ENCODE assay signal across 34 cellular contexts in genomic region chr7:26535483-26536069, GRCh38.
DNase-seq lines count a peak whose midpoint lies in the region; ATAC-seq, FAIRE-seq and TF ChIP-seq lines count a peak whose summit lies in the region.
"Had no signal": no experiment of that assay in that cellular context is flagged by ENCODE, and none has a peak within 500 bp of the region (broad histone marks: within the 10 kb centered on the region; RNA-seq: fewer than 3 reads in every experiment).

No MANE protein-coding gene starts in this region.

- no peak for TF ChIP-seq EP300 in A549 (IDR thresholded peaks at IDR 0.05)

- TF ChIP-seq POLR2A in A549 (IDR thresholded peaks at IDR 0.05; ENCODE audit: low read length) = no peak
- TF ChIP-seq POLR2A in GM12891 (IDR thresholded peaks at IDR 0.05; ENCODE audit: low read depth, low read length) = no peak

- no peaks in the 10 kb centered on the region for H3K36me3 Mint-ChIP-seq in mesothelial cell of epicardium
- no peaks in the 10 kb centered on the region for H3K36me3 Mint-ChIP-seq in activated T-helper 17 cell treated with anti-CD3 and anti-CD28 coated beads, Interleukin-2, amount 50 U/mL, for 72 hours (ENCODE audit: low read depth)
- H3K36me3 Mint-ChIP-seq in activated CD4-positive, alpha-beta T cell treated with anti-CD3 and anti-CD28 coated beads, Interleukin-2, amount 10 ng/mL, durations not matched to agents 24 days and 14 days (ENCODE audit: low read depth) = no peaks in the 10 kb centered on the region
- H3K36me3 Mint-ChIP-seq: activated naive CD8-positive, alpha-beta T cell treated with anti-CD3 and anti-CD28 coated beads for 36 hours; CD4-positive, CD25-positive, alpha-beta regulatory T cell had no signal

- CTCF ChIA-PET in A549 (lab: Yijun Ruan, JAX) = interaction anchor here (1.3 kb wide), 1 partner anchor 132 kb away, joined by 3 read pairs; no protein-coding TSS in a partner anchor

- no peak for FAIRE-seq in A549 (lab: Jason Lieb, UNC)
- no peak for FAIRE-seq in GM12891 (lab: Jason Lieb, UNC)
- FAIRE-seq: G401.6, HepG2 had no signal

- TF ChIP-seq CTCF in A549 (IDR thresholded peaks at IDR 0.05) (no peak), mesothelial cell of epicardium (IDR thresholded peaks at IDR 0.05; ENCODE audit: unreplicated experiment) (no peak)

- peak overlapping the region; percentile 6 for H3K27ac Mint-ChIP-seq in mesothelial cell of epicardium
- H3K27ac Mint-ChIP-seq in activated T-helper 17 cell treated with anti-CD3 and anti-CD28 coated beads, Interleukin-2, amount 50 U/mL, for 72 hours = no peak overlapping the region
- no peak overlapping the region for H3K27ac Mint-ChIP-seq in activated CD4-positive, alpha-beta T cell treated with anti-CD3 and anti-CD28 coated beads, Interleukin-2, amount 10 ng/mL, durations not matched to agents 24 days and 14 days
- H3K27ac Mint-ChIP-seq: activated CD8-positive, alpha-beta T cell treated with anti-CD3 and anti-CD28 coated beads, Interleukin-2, amount 10 ng/mL, durations not matched to agents 7 days and 5 days; activated naive CD8-positive, alpha-beta T cell treated with anti-CD3 and anti-CD28 coated beads for 36 hours; CD4-positive, CD25-positive, alpha-beta regulatory T cell; effector memory CD8-positive, alpha-beta T cell; GM23338; T-helper 17 cell had no signal

- ATAC-seq in A549 = no peak
- no peak for ATAC-seq in activated T-helper 17 cell treated with anti-CD3 and anti-CD28 coated beads, Interleukin-2, amount 50 U/mL, for 72 hours (replicated peaks)
- ATAC-seq: activated CD8-positive, alpha-beta T cell treated with anti-CD3 and anti-CD28 coated beads, Interleukin-2, amount 10 ng/mL, durations not matched to agents 7 days and 5 days; effector memory CD8-positive, alpha-beta T cell; GM23338; heart right ventricle; HepG2; T-helper 17 cell had no signal

- H3K4me1 Mint-ChIP-seq in mesothelial cell of epicardium = peaks cover 73% of the 10 kb centered on the region
- H3K4me1 Mint-ChIP-seq in activated T-helper 17 cell treated with anti-CD3 and anti-CD28 coated beads, Interleukin-2, amount 50 U/mL, for 72 hours = no peaks in the 10 kb centered on the region
- no peaks in the 10 kb centered on the region for H3K4me1 Mint-ChIP-seq in activated CD4-positive, alpha-beta T cell treated with anti-CD3 and anti-CD28 coated beads, Interleukin-2, amount 10 ng/mL, durations not matched to agents 24 days and 14 days
- H3K4me1 Mint-ChIP-seq: activated naive CD8-positive, alpha-beta T cell treated with anti-CD3 and anti-CD28 coated beads for 36 hours; CD4-positive, CD25-positive, alpha-beta regulatory T cell; GM23338 had no signal

- H3K9me3 ChIP-seq in A549 = no peaks in the 10 kb centered on the region
- H3K9me3 ChIP-seq: ascending aorta, heart right ventricle, prostate gland had no signal

- H3K4me3 ChIP-seq in A549 = no peak overlapping the region
- H3K4me3 ChIP-seq: ascending aorta, GM23338, heart right ventricle, lung, prostate gland, SK-N-MC had no signal

- no peak overlapping the region for H3K4me2 ChIP-seq in A549
- H3K4me2 ChIP-seq: GM23338 had no signal

- WGBS in A549 (ENCODE audit: missing lambda C conversion rate) = 62% methylated on average over 3 of the region's 3 CpGs

- intact Hi-C loops in activated CD4-positive, alpha-beta T cell treated with anti-CD3 and anti-CD28 coated beads, Interleukin-2, amount 10 ng/mL, durations not matched to agents 24 days and 14 days (cut with micrococcal nuclease) = no loop called here

- H3K27ac ChIP-seq in A549 = no peak overlapping the region
- H3K27ac ChIP-seq: ascending aorta, heart right ventricle, prostate gland, RWPE1, SK-N-MC had no signal

- H3K4me3 Mint-ChIP-seq in mesothelial cell of epicardium = no peak overlapping the region
- no peak overlapping the region for H3K4me3 Mint-ChIP-seq in activated T-helper 17 cell treated with anti-CD3 and anti-CD28 coated beads, Interleukin-2, amount 50 U/mL, for 72 hours
- H3K4me3 Mint-ChIP-seq in activated CD4-positive, alpha-beta T cell treated with anti-CD3 and anti-CD28 coated beads, Interleukin-2, amount 10 ng/mL, durations not matched to agents 24 days and 14 days = no peak overlapping the region
- H3K4me3 Mint-ChIP-seq: activated CD8-positive, alpha-beta T cell treated with anti-CD3 and anti-CD28 coated beads, Interleukin-2, amount 10 ng/mL, durations not matched to agents 7 days and 5 days; activated naive CD8-positive, alpha-beta T cell treated with anti-CD3 and anti-CD28 coated beads for 36 hours; CD4-positive, CD25-positive, alpha-beta regulatory T cell; effector memory CD8-positive, alpha-beta T cell; GM23338; T-helper 17 cell had no signal

- peaks cover 4% of the 10 kb centered on the region for H3K27me3 Mint-ChIP-seq in mesothelial cell of epicardium (ENCODE audit: low read depth)
- H3K27me3 Mint-ChIP-seq in activated T-helper 17 cell treated with anti-CD3 and anti-CD28 coated beads, Interleukin-2, amount 50 U/mL, for 72 hours = peaks cover 63% of the 10 kb centered on the region
- peaks cover 60% of the 10 kb centered on the region for H3K27me3 Mint-ChIP-seq in activated CD4-positive, alpha-beta T cell treated with anti-CD3 and anti-CD28 coated beads, Interleukin-2, amount 10 ng/mL, durations not matched to agents 24 days and 14 days

- POLR2A ChIA-PET in A549 (lab: Yijun Ruan, JAX) = no interaction called here

- no peak for TF ChIP-seq RAD21 in A549 (conservative IDR thresholded peaks at IDR 0.05 in 1 of 2, IDR thresholded peaks at IDR 0.05 in 1 of 2)

- no peaks in the 10 kb centered on the region for H3K9me3 Mint-ChIP-seq in mesothelial cell of epicardium
- no peaks in the 10 kb centered on the region for H3K9me3 Mint-ChIP-seq in activated T-helper 17 cell treated with anti-CD3 and anti-CD28 coated beads, Interleukin-2, amount 50 U/mL, for 72 hours
- no peaks in the 10 kb centered on the region for H3K9me3 Mint-ChIP-seq in activated CD4-positive, alpha-beta T cell treated with anti-CD3 and anti-CD28 coated beads, Interleukin-2, amount 10 ng/mL, durations not matched to agents 24 days and 14 days
- H3K9me3 Mint-ChIP-seq: activated naive CD8-positive, alpha-beta T cell treated with anti-CD3 and anti-CD28 coated beads for 36 hours; CD4-positive, CD25-positive, alpha-beta regulatory T cell; effector memory CD8-positive, alpha-beta T cell; GM23338 had no signal

- no peaks in the 10 kb centered on the region for H3K4me1 ChIP-seq in A549
- H3K4me1 ChIP-seq: ascending aorta, heart right ventricle had no signal

- peak; percentile 27 for DNase-seq in DMS79 treated with DMSO at 0.1 percent for 48 hours (lab: John Stamatoyannopoulos, UW)
- DNase-seq in DMS79 (lab: John Stamatoyannopoulos, UW) = no peak
- no peak for DNase-seq in A549 (ENCODE audit: low read depth in 1 of 2, low spot score in 1 of 2)
- peak; percentile 92 for DNase-seq in NCI-H82 (lab: John Stamatoyannopoulos, UW)
- DNase-seq in mesothelial cell of epicardium (ENCODE audit: low spot score in 2 of 2, unreplicated experiment in 2 of 2) = no peak
- no peak for DNase-seq in activated CD4-positive, alpha-beta T cell treated with anti-CD3 and anti-CD28 coated beads, Interleukin-2, amount 10 ng/mL, durations not matched to agents 24 days and 14 days
- no peak for DNase-seq in GM12891 (ENCODE audit: insufficient read length, low spot score)
- DNase-seq: 8988T; activated CD4-positive, alpha-beta T cell treated with anti-CD3 and anti-CD28 coated beads for 1 hour; activated CD8-positive, alpha-beta T cell treated with anti-CD3 and anti-CD28 coated beads, Interleukin-2, amount 10 ng/mL, durations not matched to agents 7 days and 5 days; activated effector memory CD4-positive, alpha-beta T cell treated with anti-CD3 and anti-CD28 coated beads, Interleukin-2, amount 50 U/mL, for 16 hours; activated naive CD8-positive, alpha-beta T cell treated with anti-CD3 and anti-CD28 coated beads for 36 hours; activated T-cell treated with anti-CD3 and anti-CD28 coated beads for 4 hours; CD4-positive, CD25-positive, alpha-beta regulatory T cell; cortex of kidney; DMS 273 treated with DMSO at 0.1 percent for 48 hours; effector memory CD8-positive, alpha-beta T cell; foreskin fibroblast; heart right ventricle; Kasumi-1; kidney glomerular epithelial cell; MV-4-11; stimulated activated CD4-positive, alpha-beta T cell treated with anti-CD3 and anti-CD28 coated beads, Interleukin-15, amount 100 ng/mL, for 24 hours; stimulated activated naive CD4-positive, alpha-beta T cell treated with Interleukin-2 at 50 U/mL for 16 hours; T-helper 17 cell had no signal

TF ChIP-seq in A549, 52 proteins besides CTCF, POLR2A, EP300 and RAD21:
- TF ChIP-seq CBX8 (IDR thresholded peaks at IDR 0.05) = peak; percentile 20; the same call in 1 of the 2 replicates
- TF ChIP-seq SMC3 (IDR thresholded peaks at IDR 0.05) = no peak

TF ChIP-seq in GM12891, 5 proteins besides CTCF, POLR2A, EP300 and RAD21:
- TF ChIP-seq TAF1 (IDR thresholded peaks at IDR 0.05; ENCODE audit: low read depth, low read length) (no peak), POLR2AphosphoS5 (IDR thresholded peaks at IDR 0.05; ENCODE audit: low read depth, low read length) (no peak), POU2F2 (IDR thresholded peaks at IDR 0.05; ENCODE audit: low read depth, low read length) (no peak), SPI1 (IDR thresholded peaks at IDR 0.05; ENCODE audit: low read depth, low read length) (no peak), PAX5 (IDR thresholded peaks at IDR 0.05; ENCODE audit: insufficient read depth, low read length, severe bottlenecking) (no peak)

Comparison
In these comparisons a context has a peak if more than half of its experiments do, and no peak if none do; other contexts are left out.
1. DNase-seq: peak in DMS79 treated with DMSO at 0.1 percent for 48 hours (single experiment) and NCI-H82 (single experiment); none in DMS79 (single experiment), A549 (0 of 2), mesothelial cell of epicardium (0 of 2), activated CD4-positive, alpha-beta T cell treated with anti-CD3 and anti-CD28 coated beads, Interleukin-2, amount 10 ng/mL, durations not matched to agents 24 days and 14 days (single experiment) and GM12891 (single experiment).